ENCODE assay signal across 31 cellular contexts in genomic region chr7:130048906-130049305, GRCh38. TPM values are rescaled to one million over a fixed set of nuclear protein-coding genes. Genes with fewer than 3 reads are reported as not detected.
A peak's percentile ranks its signal among the peaks of the same experiment; 100 is the strongest.
DNase-seq lines count a peak whose midpoint lies in the region; ATAC-seq, FAIRE-seq and TF ChIP-seq lines count a peak whose summit lies in the region.
"Had no signal": no experiment of that assay in that cellular context is flagged by ENCODE, and none has a peak within 500 bp of the region (broad histone marks: within the 10 kb centered on the region; RNA-seq: fewer than 3 reads in every experiment).

No MANE protein-coding gene starts in this region.

- no peak for TF ChIP-seq EP300 in K562 (IDR thresholded peaks at IDR 0.05; ENCODE audit: low read length)

- peaks cover 7% of the 10 kb centered on the region for H3K4me1 Mint-ChIP-seq in T-helper 1 cell treated with Interleukin-12 subunit alpha and Interleukin-12 subunit beta and Interleukin-4 antibody, amounts not matched to agents 30 μg/mL and 1 μg/mL, for 36 hours (ENCODE audit: low read depth)
- peaks cover 13% of the 10 kb centered on the region for H3K4me1 Mint-ChIP-seq in activated CD4-positive, alpha-beta memory T cell treated with anti-CD3 and anti-CD28 coated beads for 36 hours (ENCODE audit: low read depth)

- no peaks in the 10 kb centered on the region for H3K9me3 ChIP-seq in K562 (replicated peaks; ENCODE audit: control insufficient read depth, insufficient read depth, low read depth, low read length)
- H3K9me3 ChIP-seq: BE2C, HAP-1 had no signal

- no peak overlapping the region for H2AFZ ChIP-seq in K562 (ENCODE audit: low read depth, low read length)
- H2AFZ ChIP-seq: GM23338 had no signal

- FAIRE-seq in K562 (lab: Jason Lieb, UNC) = no peak
- FAIRE-seq: D721Med, G401.6, HepG2 had no signal

- TF ChIP-seq CTCF in K562 (IDR thresholded peaks at IDR 0.05 in 2 of 3, conservative IDR thresholded peaks at IDR 0.05 in 1 of 3; ENCODE audit: insufficient read depth in 2 of 3, low read depth in 1 of 3, low read length in 3 of 3) = no peak

- intact Hi-C loops in K562 (cut with micrococcal nuclease) = no loop called here
- intact Hi-C loops in activated CD4-positive, alpha-beta memory T cell treated with anti-CD3 and anti-CD28 coated beads for 36 hours (cut with micrococcal nuclease) = no loop called here

- H3K27ac ChIP-seq in K562 (ENCODE audit: extremely low read depth, low read depth, low read length) (no peak overlapping the region), substantia nigra (ENCODE audit: low read depth, low read length, poor library complexity, severe bottlenecking) (no peak overlapping the region)
- H3K27ac ChIP-seq: 22Rv1, SK-N-MC had no signal

- no TSS peak for BruUV-seq in K562 (replicated peaks; lab: Mats Ljungman, UMichigan)

- H3K27me3 ChIP-seq in K562 (ENCODE audit: control insufficient read depth in 2 of 2, insufficient read depth in 2 of 2, low read length in 2 of 2) = no peaks in the 10 kb centered on the region
- H3K27me3 ChIP-seq: BE2C had no signal

- H3K9me3 Mint-ChIP-seq in T-helper 1 cell treated with Interleukin-12 subunit alpha and Interleukin-12 subunit beta and Interleukin-4 antibody, amounts not matched to agents 30 μg/mL and 1 μg/mL, for 36 hours = no peaks in the 10 kb centered on the region
- H3K9me3 Mint-ChIP-seq in activated CD4-positive, alpha-beta memory T cell treated with anti-CD3 and anti-CD28 coated beads for 36 hours = no peaks in the 10 kb centered on the region
- H3K9me3 Mint-ChIP-seq: GM23338, HFFc6 had no signal

- no peaks in the 10 kb centered on the region for H3K9me1 ChIP-seq in K562 (ENCODE audit: control insufficient read depth, insufficient read depth, low read length)

- H3K4me2 ChIP-seq in K562 (ENCODE audit: insufficient read depth, low read length) = no peak overlapping the region
- H3K4me2 ChIP-seq: GM23338 had no signal

- H3K4me3 ChIP-seq in K562 = no peak overlapping the region
- H3K4me3 ChIP-seq: GM23338, HAP-1, SK-N-MC had no signal

- peaks cover 2% of the 10 kb centered on the region for H3K27me3 Mint-ChIP-seq in T-helper 1 cell treated with Interleukin-12 subunit alpha and Interleukin-12 subunit beta and Interleukin-4 antibody, amounts not matched to agents 30 μg/mL and 1 μg/mL, for 36 hours (ENCODE audit: low read depth)
- no peaks in the 10 kb centered on the region for H3K27me3 Mint-ChIP-seq in activated CD4-positive, alpha-beta memory T cell treated with anti-CD3 and anti-CD28 coated beads for 36 hours

- POLR2A ChIA-PET in K562 (lab: Yijun Ruan, JAX) = interaction anchor here (1.0 kb wide), 1 partner anchor 16 kb away, joined by 5 read pairs; no protein-coding TSS in a partner anchor
- POLR2A ChIA-PET in activated CD4-positive, alpha-beta memory T cell treated with anti-CD3 and anti-CD28 coated beads for 36 hours (lab: Charles Lee) = no interaction called here

- peak overlapping the region; percentile 26 for H3K27ac Mint-ChIP-seq in T-helper 1 cell treated with Interleukin-12 subunit alpha and Interleukin-12 subunit beta and Interleukin-4 antibody, amounts not matched to agents 30 μg/mL and 1 μg/mL, for 36 hours
- no peak overlapping the region for H3K27ac Mint-ChIP-seq in activated CD4-positive, alpha-beta memory T cell treated with anti-CD3 and anti-CD28 coated beads for 36 hours
- H3K27ac Mint-ChIP-seq: CD14-positive monocyte, GM23338, HFFc6 had no signal

- ATAC-seq in K562 = no peak
- ATAC-seq: GM23338, HepG2, Panc1 had no signal

- CTCF ChIA-PET in K562 (lab: Yijun Ruan, JAX; ENCODE audit: low intra/inter-chr PET ratio) = no interaction called here
- CTCF ChIA-PET in activated CD4-positive, alpha-beta memory T cell treated with anti-CD3 and anti-CD28 coated beads for 36 hours (lab: Charles Lee) = no interaction called here

- 86% methylated on average over 4 of the region's 4 CpGs for WGBS in K562 (ENCODE audit: insufficient coverage, low coverage, missing lambda C conversion rate)

- peaks cover 30% of the 10 kb centered on the region for H3K79me2 ChIP-seq in K562 (ENCODE audit: control insufficient read depth, insufficient read depth, low read length)

- H3K36me3 ChIP-seq in K562 (ENCODE audit: control insufficient read depth, insufficient read depth, low read length) = peaks cover 40% of the 10 kb centered on the region
- H3K36me3 ChIP-seq: HAP-1 had no signal

- TF ChIP-seq POLR2A in K562 (conservative IDR thresholded peaks at IDR 0.05) = no peak

- H3K4me3 Mint-ChIP-seq in T-helper 1 cell treated with Interleukin-12 subunit alpha and Interleukin-12 subunit beta and Interleukin-4 antibody, amounts not matched to agents 30 μg/mL and 1 μg/mL, for 36 hours = no peak overlapping the region
- no peak overlapping the region for H3K4me3 Mint-ChIP-seq in activated CD4-positive, alpha-beta memory T cell treated with anti-CD3 and anti-CD28 coated beads for 36 hours
- H3K4me3 Mint-ChIP-seq: CD14-positive monocyte had no signal

- peaks cover 3 to 11% of the 10 kb centered on the region in 2 experiments; a peak in 3 of 5 replicates for H3K4me1 ChIP-seq in K562 (replicated peaks in 1 of 2; ENCODE audit: control insufficient read depth in 2 of 2, insufficient read depth in 2 of 2, low read length in 2 of 2)
- H3K4me1 ChIP-seq: BE2C had no signal

- no peak for DNase-seq in T-helper 1 cell
- DNase-seq in K562 (ENCODE audit: extremely low read depth in 1 of 4, low spot score in 3 of 4) = no peak
- peak; percentile 33 for DNase-seq in left kidney (ENCODE audit: low read depth, low spot score)
- DNase-seq in renal cortical epithelial cell (ENCODE audit: low read depth) = peak; percentile 73
- DNase-seq in activated CD4-positive, alpha-beta memory T cell treated with anti-CD3 and anti-CD28 coated beads for 36 hours = no peak
- DNase-seq in substantia nigra (lab: John Stamatoyannopoulos, UW) = no peak
- DNase-seq in SHP77 treated with DMSO at 0.1 percent for 48 hours (lab: John Stamatoyannopoulos, UW) = no peak
- DNase-seq: BE2C, DMS53, HFFc6, KBM-7, MM.1S, NCI-H1048, NCI-H1417, NCI-H1694, NCI-H2081, NCI-H2171, NCI-H226, NCI-H510A, NCI-H69, SIG-M5 had no signal

- no peaks in the 10 kb centered on the region for H4K20me1 ChIP-seq in K562 (replicated peaks; ENCODE audit: control insufficient read depth, insufficient read depth, low read length)

- no peak overlapping the region for H3K9ac ChIP-seq in K562 (ENCODE audit: insufficient read depth in 1 of 2, low read depth in 2 of 2, low read length in 2 of 2)

- H3K36me3 Mint-ChIP-seq in T-helper 1 cell treated with Interleukin-12 subunit alpha and Interleukin-12 subunit beta and Interleukin-4 antibody, amounts not matched to agents 30 μg/mL and 1 μg/mL, for 36 hours (ENCODE audit: low read depth) = peaks cover 10% of the 10 kb centered on the region
- peaks cover 9% of the 10 kb centered on the region for H3K36me3 Mint-ChIP-seq in activated CD4-positive, alpha-beta memory T cell treated with anti-CD3 and anti-CD28 coated beads for 36 hours

- in situ Hi-C loops in K562 (cut with MboI) = no loop called here

- no peak for TF ChIP-seq RAD21 in K562 (CRISPR knock-in tag; conservative IDR thresholded peaks at IDR 0.05 in 1 of 2, IDR thresholded peaks at IDR 0.05 in 1 of 2)

TF ChIP-seq in K562, 482 proteins besides CTCF, POLR2A, EP300 and RAD21 (continues in another document):
- no peak for TF ChIP-seq TGIF2 (CRISPR knock-in tag; IDR thresholded peaks at IDR 0.05)
- no peak for TF ChIP-seq BRD4 (IDR thresholded peaks at IDR 0.05)
- TF ChIP-seq SETDB1 (IDR thresholded peaks at IDR 0.05; ENCODE audit: low read length) = no peak

RNA-seq across cellular contexts. Expression of gene ZC3HC1, which starts 2.3 kb away (rescaled TPM):
- total RNA-seq in K562 (2011; cell fraction: chromatin; rRNA removed; ENCODE audit: low replicate concordance) = 44.6 and 55.2 TPM in 2 replicates
- 27.8 and 39.1 TPM in 2 replicates for total RNA-seq in K562 (2011; cell fraction: nucleolus; rRNA removed)
- total RNA-seq in K562 (2011; cell fraction: nucleoplasm; rRNA removed) = 35.3 and 48.6 TPM in 2 replicates
- total RNA-seq in K562 (2014; rRNA removed) (39.9 and 58.3 TPM in 2 replicates), K562 (2014; rRNA removed; fragmentation: Illumina TruSeq; extraction: Trizol) (57.9 and 58.7 TPM in 2 replicates), K562 (2015; rRNA removed; fragmentation: Illumina TruSeq; extraction: Trizol) (60.8 and 61.1 TPM in 2 replicates), K562 (2021) (61.3 and 61.5 TPM in 2 replicates), renal cortical epithelial cell (29.1 and 29.2 TPM in 2 replicates)
- polyA plus RNA-seq in K562 (2011; rRNA removed) (86.1 and 93.1 TPM in 2 replicates), K562 (2014; fragmentation: Illumina TruSeq; extraction: Trizol) (79.1 and 88.3 TPM in 2 replicates), K562 (2014; fragmentation: Nextera tagmentation; extraction: Ambion mirVana) (100 to 1,000 TPM; 182 to 184 TPM), K562 (2014; rRNA removed) (41.4 and 53.6 TPM in 2 replicates)
- 92.1 and 106 TPM in 2 replicates for polyA plus RNA-seq in K562 (2011; cell fraction: cytosol; rRNA removed)
- 50.5 and 58.1 TPM in 2 replicates for polyA plus RNA-seq in K562 (2011; cell fraction: nucleus; rRNA removed)
- 44.2 and 51.4 TPM in 2 replicates for polyA plus RNA-seq in K562 (2012)
- polyA minus RNA-seq in K562 (2011; rRNA and poly(A)+ RNA removed) = 51.1 and 58.2 TPM in 2 replicates
- 31.9 and 37.4 TPM in 2 replicates for polyA minus RNA-seq in K562 (2011; cell fraction: cytosol; rRNA and poly(A)+ RNA removed)
- polyA minus RNA-seq in K562 (2011; cell fraction: nucleus; rRNA and poly(A)+ RNA removed) = 19.8 and 43.2 TPM in 2 replicates
- 10 to 100 TPM; 21.6 to 26.8 TPM for total RNA-seq in activated CD4-positive, alpha-beta memory T cell treated with anti-CD3 and anti-CD28 coated beads for 36 hours

RNA-seq across cellular contexts. Expression of gene KLHDC10, which starts 21.4 kb away (rescaled TPM):
- total RNA-seq in K562 (2011; cell fraction: chromatin; rRNA removed; ENCODE audit: low replicate concordance) = 81.9 and 159 TPM in 2 replicates
- total RNA-seq in K562 (2011; cell fraction: nucleolus; rRNA removed) = 31.5 and 52.2 TPM in 2 replicates
- 65.8 and 115 TPM in 2 replicates for total RNA-seq in K562 (2011; cell fraction: nucleoplasm; rRNA removed)
- total RNA-seq in K562 (2014; rRNA removed) = 23.7 and 25.6 TPM in 2 replicates
- 31.4 and 33.3 TPM in 2 replicates for total RNA-seq in K562 (2014; rRNA removed; fragmentation: Illumina TruSeq; extraction: Trizol)
- 32.3 and 39.3 TPM in 2 replicates for total RNA-seq in K562 (2015; rRNA removed; fragmentation: Illumina TruSeq; extraction: Trizol)
- total RNA-seq in K562 (2021) = 38.7 and 41.7 TPM in 2 replicates
- 80.5 and 117 TPM in 2 replicates for polyA plus RNA-seq in K562 (2011; rRNA removed)
- 34.1 and 98.5 TPM in 2 replicates for polyA plus RNA-seq in K562 (2011; cell fraction: cytosol; rRNA removed)
- polyA plus RNA-seq in K562 (2011; cell fraction: nucleus; rRNA removed) = 64.5 and 148 TPM in 2 replicates
- 25.6 and 27.9 TPM in 2 replicates for polyA plus RNA-seq in K562 (2012)
- polyA plus RNA-seq in K562 (2014; fragmentation: Illumina TruSeq; extraction: Trizol) = 27.8 and 32.0 TPM in 2 replicates
- 10 to 100 TPM in 1 of 2 experiments, 1 to 10 TPM in 1; 9.8 to 11.3 TPM for polyA plus RNA-seq in K562 (2014; fragmentation: Nextera tagmentation; extraction: Ambion mirVana)
- 24.2 and 25.4 TPM in 2 replicates for polyA plus RNA-seq in K562 (2014; rRNA removed)
- polyA minus RNA-seq in K562 (2011; rRNA and poly(A)+ RNA removed) = 161 and 267 TPM in 2 replicates
- 47.6 and 59.6 TPM in 2 replicates for polyA minus RNA-seq in K562 (2011; cell fraction: cytosol; rRNA and poly(A)+ RNA removed)
- 16.6 and 47.5 TPM in 2 replicates for polyA minus RNA-seq in K562 (2011; cell fraction: nucleus; rRNA and poly(A)+ RNA removed)
- 26.4 and 48.8 TPM in 2 replicates for total RNA-seq in renal cortical epithelial cell
- 10 to 100 TPM; 16.4 to 16.8 TPM for total RNA-seq in activated CD4-positive, alpha-beta memory T cell treated with anti-CD3 and anti-CD28 coated beads for 36 hours

Comparison
In these comparisons a context has a peak if more than half of its experiments do, and no peak if none do; other contexts are left out.
1. DNase-seq: peak in left kidney (single experiment) and renal cortical epithelial cell (single experiment); none in T-helper 1 cell (0 of 5), K562 (0 of 4), activated CD4-positive, alpha-beta memory T cell treated with anti-CD3 and anti-CD28 coated beads for 36 hours (single experiment), substantia nigra (0 of 49) and SHP77 treated with DMSO at 0.1 percent for 48 hours (single experiment).